ENCODE assay signal across 1 cellular context in genomic region chr17:29643817-29644160, GRCh38.
TF ChIP-seq lines count a peak whose summit lies in the region.

No MANE protein-coding gene starts in this region.

TF ChIP-seq in HEK293, 187 proteins besides CTCF, POLR2A, EP300 and RAD21 (continued from another document):
- TF ChIP-seq, protein P1, sequence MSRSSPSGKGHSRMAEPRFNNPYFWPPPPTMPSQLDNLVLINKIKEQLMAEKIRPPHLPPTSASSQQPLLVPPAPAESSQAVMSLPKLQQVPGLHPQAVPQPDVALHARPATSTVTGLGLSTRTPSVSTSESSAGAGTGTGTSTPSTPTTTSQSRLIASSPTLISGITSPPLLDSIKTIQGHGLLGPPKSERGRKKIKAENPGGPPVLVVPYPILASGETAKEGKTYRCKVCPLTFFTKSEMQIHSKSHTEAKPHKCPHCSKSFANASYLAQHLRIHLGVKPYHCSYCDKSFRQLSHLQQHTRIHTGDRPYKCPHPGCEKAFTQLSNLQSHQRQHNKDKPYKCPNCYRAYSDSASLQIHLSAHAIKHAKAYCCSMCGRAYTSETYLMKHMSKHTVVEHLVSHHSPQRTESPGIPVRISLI (tag by site-specific recombination; IDR thresholded peaks at IDR 0.05): no peak
- TF ChIP-seq ZXDB (tag by site-specific recombination; IDR thresholded peaks at IDR 0.05): no peak
- no peak for TF ChIP-seq ZNF610 (tag by site-specific recombination; IDR thresholded peaks at IDR 0.05; ENCODE audit: borderline replicate concordance)
- TF ChIP-seq ZSCAN18 (tag by site-specific recombination; IDR thresholded peaks at IDR 0.05): no peak
- no peak for TF ChIP-seq BCL11B (tag by site-specific recombination; IDR thresholded peaks at IDR 0.05; ENCODE audit: low read depth)
- TF ChIP-seq ZNF223 (tag by site-specific recombination; IDR thresholded peaks at IDR 0.05): no peak
